2 cellular contexts compared by ENCODE assay signal in the genomic region with DNA sequence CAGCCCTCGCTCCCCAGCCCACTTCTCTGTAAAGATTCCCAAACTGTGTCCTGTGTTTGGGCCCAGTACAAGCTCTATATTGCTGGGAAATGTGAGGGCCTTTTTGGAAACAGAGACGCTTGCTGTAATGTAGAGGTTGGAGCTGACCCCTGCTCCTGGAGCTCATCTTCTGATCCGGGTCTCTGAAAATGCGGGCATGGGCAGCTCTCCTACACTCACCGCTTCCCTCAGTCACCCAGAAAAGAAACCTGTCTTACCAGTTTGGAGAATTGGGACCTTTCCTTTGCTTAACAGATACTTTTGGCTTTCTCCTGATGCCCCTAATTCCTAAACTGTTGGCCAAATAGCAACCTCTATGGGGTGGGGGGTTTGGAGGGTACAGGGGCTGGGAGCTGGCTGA.
TF ChIP-seq lines count a peak whose summit lies in the region.

No MANE protein-coding gene starts in this region.

TF ChIP-seq in SK-N-SH, 30 proteins besides CTCF, POLR2A, EP300 and RAD21 (continued from another document):
- TF ChIP-seq, protein P1, sequence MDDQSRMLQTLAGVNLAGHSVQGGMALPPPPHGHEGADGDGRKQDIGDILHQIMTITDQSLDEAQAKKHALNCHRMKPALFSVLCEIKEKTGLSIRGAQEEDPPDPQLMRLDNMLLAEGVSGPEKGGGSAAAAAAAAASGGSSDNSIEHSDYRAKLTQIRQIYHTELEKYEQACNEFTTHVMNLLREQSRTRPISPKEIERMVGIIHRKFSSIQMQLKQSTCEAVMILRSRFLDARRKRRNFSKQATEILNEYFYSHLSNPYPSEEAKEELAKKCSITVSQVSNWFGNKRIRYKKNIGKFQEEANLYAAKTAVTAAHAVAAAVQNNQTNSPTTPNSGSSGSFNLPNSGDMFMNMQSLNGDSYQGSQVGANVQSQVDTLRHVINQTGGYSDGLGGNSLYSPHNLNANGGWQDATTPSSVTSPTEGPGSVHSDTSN (IDR thresholded peaks at IDR 0.05): no peak
- TF ChIP-seq MXI1 (IDR thresholded peaks at IDR 0.05; ENCODE audit: low read depth, low read length) (no peak), RCOR1 (IDR thresholded peaks at IDR 0.05; ENCODE audit: low read length) (no peak), CHD2 (IDR thresholded peaks at IDR 0.05; ENCODE audit: low read length, partially characterized antibody) (no peak), SMC3 (IDR thresholded peaks at IDR 0.05; ENCODE audit: low read depth, low read length) (no peak), YY1 (IDR thresholded peaks at IDR 0.05; ENCODE audit: low read depth) (no peak), FOXM1 (IDR thresholded peaks at IDR 0.05; ENCODE audit: low read depth) (no peak), EZH2phosphoT487 (IDR thresholded peaks at IDR 0.05; ENCODE audit: borderline replicate concordance, low read depth) (no peak), TEAD4 (IDR thresholded peaks at IDR 0.05; ENCODE audit: borderline replicate concordance, insufficient read depth) (no peak), GABPA (IDR thresholded peaks at IDR 0.05; ENCODE audit: low read depth) (no peak), RXRA (IDR thresholded peaks at IDR 0.05; ENCODE audit: borderline replicate concordance, low read depth) (no peak), TAF1 (IDR thresholded peaks at IDR 0.05; ENCODE audit: borderline replicate concordance, low read depth, low read length) (no peak)
- TF ChIP-seq, protein P2, sequence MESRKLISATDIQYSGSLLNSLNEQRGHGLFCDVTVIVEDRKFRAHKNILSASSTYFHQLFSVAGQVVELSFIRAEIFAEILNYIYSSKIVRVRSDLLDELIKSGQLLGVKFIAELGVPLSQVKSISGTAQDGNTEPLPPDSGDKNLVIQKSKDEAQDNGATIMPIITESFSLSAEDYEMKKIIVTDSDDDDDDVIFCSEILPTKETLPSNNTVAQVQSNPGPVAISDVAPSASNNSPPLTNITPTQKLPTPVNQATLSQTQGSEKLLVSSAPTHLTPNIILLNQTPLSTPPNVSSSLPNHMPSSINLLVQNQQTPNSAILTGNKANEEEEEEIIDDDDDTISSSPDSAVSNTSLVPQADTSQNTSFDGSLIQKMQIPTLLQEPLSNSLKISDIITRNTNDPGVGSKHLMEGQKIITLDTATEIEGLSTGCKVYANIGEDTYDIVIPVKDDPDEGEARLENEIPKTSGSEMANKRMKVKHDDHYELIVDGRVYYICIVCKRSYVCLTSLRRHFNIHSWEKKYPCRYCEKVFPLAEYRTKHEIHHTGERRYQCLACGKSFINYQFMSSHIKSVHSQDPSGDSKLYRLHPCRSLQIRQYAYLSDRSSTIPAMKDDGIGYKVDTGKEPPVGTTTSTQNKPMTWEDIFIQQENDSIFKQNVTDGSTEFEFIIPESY (IDR thresholded peaks at IDR 0.05; ENCODE audit: borderline replicate concordance, low read depth): no peak
- TF ChIP-seq, protein P3, sequence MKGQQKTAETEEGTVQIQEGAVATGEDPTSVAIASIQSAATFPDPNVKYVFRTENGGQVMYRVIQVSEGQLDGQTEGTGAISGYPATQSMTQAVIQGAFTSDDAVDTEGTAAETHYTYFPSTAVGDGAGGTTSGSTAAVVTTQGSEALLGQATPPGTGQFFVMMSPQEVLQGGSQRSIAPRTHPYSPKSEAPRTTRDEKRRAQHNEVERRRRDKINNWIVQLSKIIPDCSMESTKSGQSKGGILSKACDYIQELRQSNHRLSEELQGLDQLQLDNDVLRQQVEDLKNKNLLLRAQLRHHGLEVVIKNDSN (IDR thresholded peaks at IDR 0.05; ENCODE audit: borderline replicate concordance, low read depth): no peak
- TF ChIP-seq, protein P4, sequence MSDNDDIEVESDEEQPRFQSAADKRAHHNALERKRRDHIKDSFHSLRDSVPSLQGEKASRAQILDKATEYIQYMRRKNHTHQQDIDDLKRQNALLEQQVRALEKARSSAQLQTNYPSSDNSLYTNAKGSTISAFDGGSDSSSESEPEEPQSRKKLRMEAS (IDR thresholded peaks at IDR 0.05; ENCODE audit: low read depth): no peak
- TF ChIP-seq, protein P5, sequence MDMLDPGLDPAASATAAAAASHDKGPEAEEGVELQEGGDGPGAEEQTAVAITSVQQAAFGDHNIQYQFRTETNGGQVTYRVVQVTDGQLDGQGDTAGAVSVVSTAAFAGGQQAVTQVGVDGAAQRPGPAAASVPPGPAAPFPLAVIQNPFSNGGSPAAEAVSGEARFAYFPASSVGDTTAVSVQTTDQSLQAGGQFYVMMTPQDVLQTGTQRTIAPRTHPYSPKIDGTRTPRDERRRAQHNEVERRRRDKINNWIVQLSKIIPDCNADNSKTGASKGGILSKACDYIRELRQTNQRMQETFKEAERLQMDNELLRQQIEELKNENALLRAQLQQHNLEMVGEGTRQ (IDR thresholded peaks at IDR 0.05; ENCODE audit: borderline replicate concordance, low read depth, low read length): no peak

TF ChIP-seq in SK-N-SH treated with all-trans-retinoic acid at 6 μM for 48 hours, 23 proteins besides CTCF, POLR2A, EP300 and RAD21 (continued from another document):
- TF ChIP-seq, protein P6, sequence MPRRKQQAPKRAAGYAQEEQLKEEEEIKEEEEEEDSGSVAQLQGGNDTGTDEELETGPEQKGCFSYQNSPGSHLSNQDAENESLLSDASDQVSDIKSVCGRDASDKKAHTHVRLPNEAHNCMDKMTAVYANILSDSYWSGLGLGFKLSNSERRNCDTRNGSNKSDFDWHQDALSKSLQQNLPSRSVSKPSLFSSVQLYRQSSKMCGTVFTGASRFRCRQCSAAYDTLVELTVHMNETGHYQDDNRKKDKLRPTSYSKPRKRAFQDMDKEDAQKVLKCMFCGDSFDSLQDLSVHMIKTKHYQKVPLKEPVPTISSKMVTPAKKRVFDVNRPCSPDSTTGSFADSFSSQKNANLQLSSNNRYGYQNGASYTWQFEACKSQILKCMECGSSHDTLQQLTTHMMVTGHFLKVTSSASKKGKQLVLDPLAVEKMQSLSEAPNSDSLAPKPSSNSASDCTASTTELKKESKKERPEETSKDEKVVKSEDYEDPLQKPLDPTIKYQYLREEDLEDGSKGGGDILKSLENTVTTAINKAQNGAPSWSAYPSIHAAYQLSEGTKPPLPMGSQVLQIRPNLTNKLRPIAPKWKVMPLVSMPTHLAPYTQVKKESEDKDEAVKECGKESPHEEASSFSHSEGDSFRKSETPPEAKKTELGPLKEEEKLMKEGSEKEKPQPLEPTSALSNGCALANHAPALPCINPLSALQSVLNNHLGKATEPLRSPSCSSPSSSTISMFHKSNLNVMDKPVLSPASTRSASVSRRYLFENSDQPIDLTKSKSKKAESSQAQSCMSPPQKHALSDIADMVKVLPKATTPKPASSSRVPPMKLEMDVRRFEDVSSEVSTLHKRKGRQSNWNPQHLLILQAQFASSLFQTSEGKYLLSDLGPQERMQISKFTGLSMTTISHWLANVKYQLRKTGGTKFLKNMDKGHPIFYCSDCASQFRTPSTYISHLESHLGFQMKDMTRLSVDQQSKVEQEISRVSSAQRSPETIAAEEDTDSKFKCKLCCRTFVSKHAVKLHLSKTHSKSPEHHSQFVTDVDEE (CRISPR knock-in tag; IDR thresholded peaks at IDR 0.05): no peak
- TF ChIP-seq, protein P7, sequence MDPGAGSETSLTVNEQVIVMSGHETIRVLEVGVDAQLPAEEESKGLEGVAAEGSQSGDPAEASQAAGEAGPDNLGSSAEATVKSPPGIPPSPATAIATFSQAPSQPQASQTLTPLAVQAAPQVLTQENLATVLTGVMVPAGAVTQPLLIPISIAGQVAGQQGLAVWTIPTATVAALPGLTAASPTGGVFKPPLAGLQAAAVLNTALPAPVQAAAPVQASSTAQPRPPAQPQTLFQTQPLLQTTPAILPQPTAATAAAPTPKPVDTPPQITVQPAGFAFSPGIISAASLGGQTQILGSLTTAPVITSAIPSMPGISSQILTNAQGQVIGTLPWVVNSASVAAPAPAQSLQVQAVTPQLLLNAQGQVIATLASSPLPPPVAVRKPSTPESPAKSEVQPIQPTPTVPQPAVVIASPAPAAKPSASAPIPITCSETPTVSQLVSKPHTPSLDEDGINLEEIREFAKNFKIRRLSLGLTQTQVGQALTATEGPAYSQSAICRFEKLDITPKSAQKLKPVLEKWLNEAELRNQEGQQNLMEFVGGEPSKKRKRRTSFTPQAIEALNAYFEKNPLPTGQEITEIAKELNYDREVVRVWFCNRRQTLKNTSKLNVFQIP (CRISPR knock-in tag; IDR thresholded peaks at IDR 0.05; ENCODE audit: borderline replicate concordance, low read depth): no peak
- TF ChIP-seq, protein P8, sequence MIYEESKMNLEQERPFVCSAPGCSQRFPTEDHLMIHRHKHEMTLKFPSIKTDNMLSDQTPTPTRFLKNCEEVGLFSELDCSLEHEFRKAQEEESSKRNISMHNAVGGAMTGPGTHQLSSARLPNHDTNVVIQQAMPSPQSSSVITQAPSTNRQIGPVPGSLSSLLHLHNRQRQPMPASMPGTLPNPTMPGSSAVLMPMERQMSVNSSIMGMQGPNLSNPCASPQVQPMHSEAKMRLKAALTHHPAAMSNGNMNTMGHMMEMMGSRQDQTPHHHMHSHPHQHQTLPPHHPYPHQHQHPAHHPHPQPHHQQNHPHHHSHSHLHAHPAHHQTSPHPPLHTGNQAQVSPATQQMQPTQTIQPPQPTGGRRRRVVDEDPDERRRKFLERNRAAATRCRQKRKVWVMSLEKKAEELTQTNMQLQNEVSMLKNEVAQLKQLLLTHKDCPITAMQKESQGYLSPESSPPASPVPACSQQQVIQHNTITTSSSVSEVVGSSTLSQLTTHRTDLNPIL (CRISPR knock-in tag; IDR thresholded peaks at IDR 0.05; ENCODE audit: low read depth): no peak
- TF ChIP-seq ESRRG (CRISPR knock-in tag; IDR thresholded peaks at IDR 0.05): no peak
- no peak for TF ChIP-seq TCF4 (CRISPR knock-in tag; IDR thresholded peaks at IDR 0.05; ENCODE audit: borderline replicate concordance)
TF ChIP-seq in SK-N-SH treated with all-trans-retinoic acid at 6 μM for 48 hours: peak in this region for 0.
